15 cellular contexts compared by ENCODE assay signal in the genomic region with DNA sequence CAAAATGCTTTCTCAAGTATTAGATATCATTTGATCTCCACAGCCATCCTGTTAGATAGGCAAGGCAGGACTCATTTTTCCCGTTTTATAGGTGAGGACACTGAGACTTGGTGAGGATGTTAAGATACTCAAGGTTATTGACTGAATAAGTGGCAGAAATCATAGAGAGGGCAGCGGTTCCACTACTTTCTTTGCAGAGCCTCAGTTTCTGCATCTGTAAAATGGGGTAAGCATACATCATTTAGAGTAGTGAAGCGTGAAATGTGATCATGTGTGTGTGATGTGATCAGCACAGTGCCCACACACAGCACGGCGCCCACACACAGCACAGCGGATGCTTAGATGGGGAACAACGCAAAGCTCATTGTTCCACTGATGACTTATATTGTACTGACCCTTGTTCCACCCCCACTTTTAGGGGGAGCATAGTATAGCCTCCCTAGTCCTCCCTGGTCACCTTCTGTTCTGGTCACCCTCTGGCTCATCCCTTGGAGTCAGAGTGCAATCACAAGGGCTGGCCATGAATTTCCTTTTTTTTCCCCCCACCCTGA.
"Had no signal": no experiment of that assay in that cellular context is flagged by ENCODE, and none has a peak within 500 bp of the region (broad histone marks: within the 10 kb centered on the region; RNA-seq: fewer than 3 reads in every experiment).

No MANE protein-coding gene starts in this region.

- H3K4me3 ChIP-seq: esophagus squamous epithelium, gastroesophageal sphincter, left lung, lower lobe of right lung, neural progenitor cell, ovary, smooth muscle cell, testis, tibial nerve had no signal

- H3K27ac ChIP-seq: esophagus squamous epithelium, gastroesophageal sphincter, left lung, lower lobe of right lung, neural progenitor cell, ovary, testis, tibial nerve had no signal

- H3K27me3 ChIP-seq: esophagus squamous epithelium, gastroesophageal sphincter, left lung, neural progenitor cell, ovary, testis, tibial nerve had no signal

- H3K9me3 ChIP-seq: esophagus squamous epithelium, gastroesophageal sphincter, left lung, lower lobe of right lung, ovary, testis, tibial nerve had no signal

- DNase-seq: esophagus squamous epithelium; glutamatergic neuron; immature natural killer cell; left lung; lower lobe of right lung; ovary; right cardiac atrium; stimulated activated CD4-positive, alpha-beta T cell treated with anti-CD3 and anti-CD28 coated beads, Interleukin-4, amount 100 ng/mL, for 1 hour; stimulated activated CD8-positive, alpha-beta memory T cell treated with anti-CD3 and anti-CD28 coated beads, Interleukin-4, amount 100 ng/mL, for 48 hours; testis had no signal

- H3K36me3 ChIP-seq: esophagus squamous epithelium, gastroesophageal sphincter, left lung, lower lobe of right lung, neural progenitor cell, ovary, tibial nerve had no signal

- ATAC-seq: gastroesophageal sphincter; right cardiac atrium; stimulated activated effector memory CD8-positive, alpha-beta T cell treated with anti-CD3 and anti-CD28 coated beads, Interleukin-12 subunit alpha, Interleukin-12 subunit beta, amount 100 ng/mL, for 72 hours had no signal
